ENCODE assay signal across 8 cellular contexts in genomic region chr19:11377237-11377636, GRCh38. TPM values are rescaled to one million over a fixed set of nuclear protein-coding genes. Genes with fewer than 3 reads are reported as not detected.
A peak's percentile ranks its signal among the peaks of the same experiment; 100 is the strongest.
DNase-seq lines count a peak whose midpoint lies in the region; ATAC-seq, FAIRE-seq and TF ChIP-seq lines count a peak whose summit lies in the region.

No MANE protein-coding gene starts in this region.

- H3K4me3 ChIP-seq in BE2C (ENCODE audit: low read depth, low read length) (no peak overlapping the region), keratinocyte (ENCODE audit: control insufficient read depth in 2 of 3, extremely low read depth in 1 of 3, insufficient read depth in 2 of 3, low read depth in 1 of 3, low read length in 3 of 3) (no peak overlapping the region)

- peaks cover 66% of the 10 kb centered on the region for H3K4me1 Mint-ChIP-seq in activated T-cell treated with anti-CD3 and anti-CD28 coated beads, Interleukin-2, amount 50 U/mL, for 72 hours (ENCODE audit: low read depth)

- ATAC-seq in activated T-cell treated with anti-CD3 and anti-CD28 coated beads, Interleukin-2, amount 50 U/mL, for 72 hours (replicated peaks in 1 of 2): no peak
- no peak for ATAC-seq in GM21360 (IDR thresholded peaks at IDR 0.05; ENCODE audit: unreplicated experiment)

- no peaks in the 10 kb centered on the region for H4K20me1 ChIP-seq in keratinocyte (ENCODE audit: control insufficient read depth, extremely low read depth, insufficient read depth, low read length)

- no peak overlapping the region for H2AFZ ChIP-seq in keratinocyte (ENCODE audit: control insufficient read depth, low read length)

- H3K9me1 ChIP-seq in keratinocyte (ENCODE audit: control insufficient read depth, extremely low read depth, insufficient read depth, low read length): peaks cover 7% of the 10 kb centered on the region

- peaks cover 11% of the 10 kb centered on the region for H3K4me1 ChIP-seq in BE2C
- peaks cover 52% of the 10 kb centered on the region for H3K4me1 ChIP-seq in keratinocyte (ENCODE audit: control insufficient read depth, extremely low read depth, insufficient read depth, low read length)

- no peaks in the 10 kb centered on the region for H3K9me3 ChIP-seq in BE2C
- no peaks in the 10 kb centered on the region for H3K9me3 ChIP-seq in keratinocyte (ENCODE audit: control insufficient read depth, low read depth, low read length)

- FAIRE-seq in keratinocyte (lab: Jason Lieb, UNC): no peak

- TF ChIP-seq CTCF in BE2C (IDR thresholded peaks at IDR 0.05; ENCODE audit: low read depth, low read length) (no peak), keratinocyte (optimal IDR thresholded peaks at IDR 0.05 in 1 of 3, IDR thresholded peaks at IDR 0.05 in 1 of 3, conservative IDR thresholded peaks at IDR 0.05 in 1 of 3; ENCODE audit: extremely low read depth in 1 of 3, insufficient read depth in 2 of 3, low read length in 3 of 3) (no peak), GM10266 (IDR thresholded peaks at IDR 0.05; ENCODE audit: control insufficient read depth, insufficient read depth, low read depth, missing control alignments) (no peak)

- H3K27me3 Mint-ChIP-seq in activated T-cell treated with anti-CD3 and anti-CD28 coated beads, Interleukin-2, amount 50 U/mL, for 72 hours (ENCODE audit: low read depth): no peaks in the 10 kb centered on the region

- H3K27me3 ChIP-seq in BE2C (no peaks in the 10 kb centered on the region), keratinocyte (ENCODE audit: control insufficient read depth, extremely low read depth, insufficient read depth, low read length) (no peaks in the 10 kb centered on the region)

- peaks cover 4% of the 10 kb centered on the region for H3K79me2 ChIP-seq in keratinocyte (ENCODE audit: control insufficient read depth, insufficient read depth, low read length)

- peak overlapping the region; percentile 37 for H3K27ac ChIP-seq in keratinocyte (ENCODE audit: control insufficient read depth, insufficient read depth, low read length)

- H3K4me2 ChIP-seq in keratinocyte (ENCODE audit: control insufficient read depth, extremely low read depth, insufficient read depth, low read depth, low read length): peak overlapping the region; percentile 4

- peaks cover 0 to 2% of the 10 kb centered on the region in 2 donors for H3K9me3 Mint-ChIP-seq in activated T-cell treated with anti-CD3 and anti-CD28 coated beads, Interleukin-2, amount 50 U/mL, for 72 hours

- peak overlapping the region in 1 of 2 donors; percentile 78 for H3K4me3 Mint-ChIP-seq in activated T-cell treated with anti-CD3 and anti-CD28 coated beads, Interleukin-2, amount 50 U/mL, for 72 hours

- dilution Hi-C loops in keratinocyte (cut with MboI; ENCODE audit: extremely low pct_ligation_motif_present, low sequenced_read_pairs): no loop called here

- DNase-seq in BE2C (peak; percentile 37), HT1080 (ENCODE audit: low read depth) (peak; percentile 73), keratinocyte (ENCODE audit: low read depth, low spot score) (no peak), NCI-H345 treated with DMSO at 0.1 percent for 48 hours (lab: John Stamatoyannopoulos, UW; ENCODE audit: unreplicated experiment) (no peak), GM10266 (ENCODE audit: extremely low spot score) (no peak), NCI-H1930 (lab: John Stamatoyannopoulos, UW) (no peak)
- DNase-seq in activated T-cell treated with anti-CD3 and anti-CD28 coated beads, Interleukin-2, amount 50 U/mL, for 72 hours: peak; percentile 40 to 42

- peak overlapping the region; percentile 82 for H3K27ac Mint-ChIP-seq in activated T-cell treated with anti-CD3 and anti-CD28 coated beads, Interleukin-2, amount 50 U/mL, for 72 hours

- H3K36me3 ChIP-seq in BE2C: no peaks in the 10 kb centered on the region
- no peaks in the 10 kb centered on the region for H3K36me3 ChIP-seq in keratinocyte (ENCODE audit: control insufficient read depth in 2 of 2, extremely low read depth in 1 of 2, insufficient read depth in 2 of 2, low read length in 2 of 2)

- peaks cover 8 to 10% of the 10 kb centered on the region in 2 donors for H3K36me3 Mint-ChIP-seq in activated T-cell treated with anti-CD3 and anti-CD28 coated beads, Interleukin-2, amount 50 U/mL, for 72 hours (ENCODE audit: insufficient read depth in 2 of 2)

- H3K9ac ChIP-seq in keratinocyte (ENCODE audit: control insufficient read depth, extremely low read depth, insufficient read depth, low read length): no peak overlapping the region

RNA-seq across cellular contexts. Expression of gene SWSAP1, which starts 2.8 kb away (rescaled TPM):
- 8.9 TPM for polyA plus RNA-seq in BE2C (2012; ENCODE audit: insufficient read depth, insufficient read length, low read depth)
- total RNA-seq in HT1080 (2014; rRNA removed; shearing (Covaris generic)): 1.3 and 1.8 TPM in 2 replicates
- polyA plus RNA-seq in HT1080 (2015; cell fraction: cytosol; rRNA removed): 1.2 and 1.4 TPM in 2 replicates
- polyA plus RNA-seq in HT1080 (2015; cell fraction: nucleus; rRNA removed): 0.88 and 1.0 TPM in 2 replicates
- total RNA-seq in activated T-cell treated with anti-CD3 and anti-CD28 coated beads, Interleukin-2, amount 50 U/mL, for 72 hours: 1 to 10 TPM; 1.9 to 2.6 TPM
- polyA plus RNA-seq in keratinocyte: 2.1 to 2.5 TPM (median 2.2 TPM) in 3 replicates
- polyA plus RNA-seq in keratinocyte (2011; ENCODE audit: low read depth): 0.62 TPM
- polyA plus RNA-seq in keratinocyte (2011; cell fraction: cytosol; rRNA removed): 1.4 and 2.0 TPM in 2 replicates
- polyA plus RNA-seq in keratinocyte (2011; cell fraction: nucleus; rRNA removed): 2.1 and 2.3 TPM in 2 replicates
- 2.1 and 3.2 TPM in 2 replicates for polyA plus RNA-seq in keratinocyte (2012; ENCODE audit: low replicate concordance)
- 0.77 to 1.4 TPM (median 1.1 TPM) in 3 replicates for polyA minus RNA-seq in keratinocyte
- polyA minus RNA-seq in keratinocyte (2011; cell fraction: cytosol; rRNA and poly(A)+ RNA removed): not detected
- 0.53 and 0.54 TPM in 2 replicates for polyA minus RNA-seq in keratinocyte (2011; cell fraction: nucleus; rRNA and poly(A)+ RNA removed)

RNA-seq across cellular contexts. Expression of gene EPOR, which starts 6.9 kb away (rescaled TPM):
- 38.7 TPM for polyA plus RNA-seq in BE2C (2012; ENCODE audit: insufficient read depth, insufficient read length, low read depth)
- total RNA-seq in HT1080 (2014; rRNA removed; shearing (Covaris generic)): 0.53 and 2.2 TPM in 2 replicates
- 6.1 and 7.9 TPM in 2 replicates for polyA plus RNA-seq in HT1080 (2015; cell fraction: cytosol; rRNA removed)
- polyA plus RNA-seq in HT1080 (2015; cell fraction: nucleus; rRNA removed): 6.6 and 8.4 TPM in 2 replicates
- total RNA-seq in activated T-cell treated with anti-CD3 and anti-CD28 coated beads, Interleukin-2, amount 50 U/mL, for 72 hours: 10 to 100 TPM in 1 of 2 donors, 1 to 10 TPM in 1; 9.6 to 11.1 TPM
- polyA plus RNA-seq in keratinocyte: 0.68 to 0.94 TPM (median 0.85 TPM) in 3 replicates
- 0.17 TPM for polyA plus RNA-seq in keratinocyte (2011; ENCODE audit: low read depth)
- 0.41 and 0.95 TPM in 2 replicates for polyA plus RNA-seq in keratinocyte (2011; cell fraction: cytosol; rRNA removed)
- polyA plus RNA-seq in keratinocyte (2011; cell fraction: nucleus; rRNA removed): 0.80 and 1.5 TPM in 2 replicates
- 0.71 and 1.0 TPM in 2 replicates for polyA plus RNA-seq in keratinocyte (2012; ENCODE audit: low replicate concordance)
- 0.26 to 0.52 TPM (median 0.43 TPM) in 3 replicates for polyA minus RNA-seq in keratinocyte
- polyA minus RNA-seq in keratinocyte (2011; cell fraction: cytosol; rRNA and poly(A)+ RNA removed): 3.3 TPM
- 0.31 and 0.63 TPM in 2 replicates for polyA minus RNA-seq in keratinocyte (2011; cell fraction: nucleus; rRNA and poly(A)+ RNA removed)

RNA-seq across cellular contexts. Expression of gene PLPPR2, which starts 22.0 kb away (rescaled TPM):
- 151 TPM for polyA plus RNA-seq in BE2C (2012; ENCODE audit: insufficient read depth, insufficient read length, low read depth)
- total RNA-seq in HT1080 (2014; rRNA removed; shearing (Covaris generic)): 0.27 and 1.4 TPM in 2 replicates
- 5.8 and 9.4 TPM in 2 replicates for polyA plus RNA-seq in HT1080 (2015; cell fraction: cytosol; rRNA removed)
- 5.1 and 7.3 TPM in 2 replicates for polyA plus RNA-seq in HT1080 (2015; cell fraction: nucleus; rRNA removed)
- 1 to 10 TPM; 6.9 to 9.7 TPM for total RNA-seq in activated T-cell treated with anti-CD3 and anti-CD28 coated beads, Interleukin-2, amount 50 U/mL, for 72 hours
- 3.5 to 9.1 TPM (median 5.7 TPM) in 3 replicates for polyA plus RNA-seq in keratinocyte
- polyA plus RNA-seq in keratinocyte (2011; ENCODE audit: low read depth): 1.7 TPM
- 5.9 and 12.7 TPM in 2 replicates for polyA plus RNA-seq in keratinocyte (2011; cell fraction: cytosol; rRNA removed)
- polyA plus RNA-seq in keratinocyte (2011; cell fraction: nucleus; rRNA removed): 14.4 and 18.4 TPM in 2 replicates
- 14.6 and 28.9 TPM in 2 replicates for polyA plus RNA-seq in keratinocyte (2012; ENCODE audit: low replicate concordance)
- 5.0 to 12.7 TPM (median 7.2 TPM) in 3 replicates for polyA minus RNA-seq in keratinocyte
- 15.7 TPM for polyA minus RNA-seq in keratinocyte (2011; cell fraction: cytosol; rRNA and poly(A)+ RNA removed)
- polyA minus RNA-seq in keratinocyte (2011; cell fraction: nucleus; rRNA and poly(A)+ RNA removed): 5.4 and 7.9 TPM in 2 replicates

RNA-seq across cellular contexts. Expression of gene CCDC159, which starts 30.9 kb away (rescaled TPM):
- 17.5 TPM for polyA plus RNA-seq in BE2C (2012; ENCODE audit: insufficient read depth, insufficient read length, low read depth)
- 0.23 TPM in 1 of 2 replicates, not detected in the other for total RNA-seq in HT1080 (2014; rRNA removed; shearing (Covaris generic))
- 1.9 and 2.3 TPM in 2 replicates for polyA plus RNA-seq in HT1080 (2015; cell fraction: cytosol; rRNA removed)
- polyA plus RNA-seq in HT1080 (2015; cell fraction: nucleus; rRNA removed): 8.1 and 8.5 TPM in 2 replicates
- 10 to 100 TPM; 27.9 to 30.7 TPM for total RNA-seq in activated T-cell treated with anti-CD3 and anti-CD28 coated beads, Interleukin-2, amount 50 U/mL, for 72 hours
- 6.4 to 9.1 TPM (median 7.5 TPM) in 3 replicates for polyA plus RNA-seq in keratinocyte
- 7.4 TPM for polyA plus RNA-seq in keratinocyte (2011; ENCODE audit: low read depth)
- polyA plus RNA-seq in keratinocyte (2011; cell fraction: cytosol; rRNA removed): 3.3 and 4.9 TPM in 2 replicates
- polyA plus RNA-seq in keratinocyte (2011; cell fraction: nucleus; rRNA removed): 26.4 and 27.5 TPM in 2 replicates
- polyA plus RNA-seq in keratinocyte (2012; ENCODE audit: low replicate concordance): 7.6 and 11.5 TPM in 2 replicates
- 0.89 to 5.7 TPM (median 4.7 TPM) in 3 replicates for polyA minus RNA-seq in keratinocyte
- 7.1 TPM for polyA minus RNA-seq in keratinocyte (2011; cell fraction: cytosol; rRNA and poly(A)+ RNA removed)
- polyA minus RNA-seq in keratinocyte (2011; cell fraction: nucleus; rRNA and poly(A)+ RNA removed): 3.4 and 7.3 TPM in 2 replicates

RNA-seq across cellular contexts. Expression of gene TMEM205, which starts 31.2 kb away (rescaled TPM):
- 518 TPM for polyA plus RNA-seq in BE2C (2012; ENCODE audit: insufficient read depth, insufficient read length, low read depth)
- 2.2 and 2.3 TPM in 2 replicates for total RNA-seq in HT1080 (2014; rRNA removed; shearing (Covaris generic))
- 18.4 and 23.9 TPM in 2 replicates for polyA plus RNA-seq in HT1080 (2015; cell fraction: cytosol; rRNA removed)
- 10.3 and 15.5 TPM in 2 replicates for polyA plus RNA-seq in HT1080 (2015; cell fraction: nucleus; rRNA removed)
- total RNA-seq in activated T-cell treated with anti-CD3 and anti-CD28 coated beads, Interleukin-2, amount 50 U/mL, for 72 hours: 10 to 100 TPM; 60.4 to 64.7 TPM
- 65.5 to 107 TPM (median 91.7 TPM) in 3 replicates for polyA plus RNA-seq in keratinocyte
- polyA plus RNA-seq in keratinocyte (2011; ENCODE audit: low read depth): 11.6 TPM
- polyA plus RNA-seq in keratinocyte (2011; cell fraction: cytosol; rRNA removed): 104 and 173 TPM in 2 replicates
- polyA plus RNA-seq in keratinocyte (2011; cell fraction: nucleus; rRNA removed): 138 and 164 TPM in 2 replicates
- 66.9 and 77.4 TPM in 2 replicates for polyA plus RNA-seq in keratinocyte (2012; ENCODE audit: low replicate concordance)
- polyA minus RNA-seq in keratinocyte: 59.6 to 78.6 TPM (median 77.0 TPM) in 3 replicates
- 63.3 TPM for polyA minus RNA-seq in keratinocyte (2011; cell fraction: cytosol; rRNA and poly(A)+ RNA removed)
- polyA minus RNA-seq in keratinocyte (2011; cell fraction: nucleus; rRNA and poly(A)+ RNA removed): 21.9 and 24.1 TPM in 2 replicates

Comparison
In these comparisons a context has a peak if more than half of its experiments do, and no peak if none do; other contexts are left out.
1. DNase-seq: peak in BE2C (single experiment), HT1080 (single experiment) and activated T-cell treated with anti-CD3 and anti-CD28 coated beads, Interleukin-2, amount 50 U/mL, for 72 hours (2 of 2); none in keratinocyte (single experiment), NCI-H345 treated with DMSO at 0.1 percent for 48 hours (single experiment), GM10266 (single experiment) and NCI-H1930 (0 of 2).